ENCODE assay signal across 15 cellular contexts in genomic region chr3:187026321-187026678, GRCh38.
DNase-seq lines count a peak whose midpoint lies in the region; ATAC-seq and TF ChIP-seq lines count a peak whose summit lies in the region.
"Had no signal": no experiment of that assay in that cellular context is flagged by ENCODE, and none has a peak within 500 bp of the region (broad histone marks: within the 10 kb centered on the region; RNA-seq: fewer than 3 reads in every experiment).

No MANE protein-coding gene starts in this region.

- H3K4me3 Mint-ChIP-seq in CD8-positive, alpha-beta memory T cell: peak overlapping the region; percentile 79 to 92 (median 84)
- H3K4me3 Mint-ChIP-seq in activated CD8-positive, alpha-beta T cell treated with anti-CD3 and anti-CD28 coated beads, Interleukin-2, amount 10 ng/mL, durations not matched to agents 7 days and 5 days: peak overlapping the region; percentile 79

- peak overlapping the region; percentile 27 for H3K27ac ChIP-seq in 22Rv1
- H3K27ac ChIP-seq in CD8-positive, alpha-beta memory T cell (ENCODE audit: low read depth, low read length): peak overlapping the region; percentile 49
- no peak overlapping the region for H3K27ac ChIP-seq in mesendoderm (ENCODE audit: low read depth, low read length)
- H3K27ac ChIP-seq: PC-9, psoas muscle had no signal

- TF ChIP-seq CTCF in 22Rv1 (IDR thresholded peaks at IDR 0.05): no peak

- no peaks in the 10 kb centered on the region for H3K27me3 ChIP-seq in CD8-positive, alpha-beta memory T cell (ENCODE audit: insufficient read depth, low read length, poor library complexity, severe bottlenecking)
- no peaks in the 10 kb centered on the region for H3K27me3 ChIP-seq in mesendoderm (ENCODE audit: insufficient read depth, low read length, poor library complexity)
- H3K27me3 ChIP-seq: heart left ventricle had no signal

- H3K36me3 Mint-ChIP-seq in CD8-positive, alpha-beta memory T cell: peaks cover 5 to 27% (median 12%) of the 10 kb centered on the region in 3 donors
- H3K36me3 Mint-ChIP-seq in activated CD8-positive, alpha-beta T cell treated with anti-CD3 and anti-CD28 coated beads, Interleukin-2, amount 10 ng/mL, durations not matched to agents 7 days and 5 days (ENCODE audit: low read depth): peaks cover 54% of the 10 kb centered on the region

- H4K8ac ChIP-seq in mesendoderm (ENCODE audit: low read depth, low read length): no peak overlapping the region

- no peak overlapping the region for H3K56ac ChIP-seq in mesendoderm (ENCODE audit: low read length)

- H3K9me3 ChIP-seq in CD8-positive, alpha-beta memory T cell (ENCODE audit: low read length): no peaks in the 10 kb centered on the region
- H3K9me3 ChIP-seq: psoas muscle had no signal

- CTCF ChIA-PET in CD8-positive, alpha-beta memory T cell (lab: Charles Lee): interaction anchor here (0.8 to 3.8 kb wide), 13 partner anchors 10 to 177 kb away, joined by 3 to 20 read pairs (median 4); partner anchors contain the start of gene RPL39L
- CTCF ChIA-PET in activated CD8-positive, alpha-beta T cell treated with anti-CD3 and anti-CD28 coated beads, Interleukin-2, amount 10 ng/mL, durations not matched to agents 7 days and 5 days (lab: Charles Lee): interaction anchor here (0.7 to 4.0 kb wide), 16 partner anchors 9 to 177 kb away, joined by 3 to 30 read pairs (median 6); partner anchors contain the start of genes RPL39L and ST6GAL1

- peak overlapping the region; percentile 82 to 97 (median 89) for H3K27ac Mint-ChIP-seq in CD8-positive, alpha-beta memory T cell
- H3K27ac Mint-ChIP-seq in activated CD8-positive, alpha-beta T cell treated with anti-CD3 and anti-CD28 coated beads, Interleukin-2, amount 10 ng/mL, durations not matched to agents 7 days and 5 days: peak overlapping the region; percentile 90

- no peak overlapping the region for H2AK5ac ChIP-seq in mesendoderm (ENCODE audit: low read length)

- H3K4me2 ChIP-seq in mesendoderm (ENCODE audit: low read length): no peak overlapping the region
- H3K4me2 ChIP-seq: PC-9 had no signal

- H3K36me3 ChIP-seq in CD8-positive, alpha-beta memory T cell (ENCODE audit: insufficient read depth, low read length): peaks cover 4% of the 10 kb centered on the region
- no peaks in the 10 kb centered on the region for H3K36me3 ChIP-seq in mesendoderm (ENCODE audit: control insufficient read depth, insufficient read depth, low read length)
- H3K36me3 ChIP-seq: heart left ventricle had no signal

- H3K4me3 ChIP-seq in CD8-positive, alpha-beta memory T cell (ENCODE audit: low read length): peak overlapping the region; percentile 64
- H3K4me3 ChIP-seq in mesendoderm (ENCODE audit: low read length): no peak overlapping the region
- H3K4me3 ChIP-seq: PC-9, psoas muscle had no signal

- H2BK5ac ChIP-seq in mesendoderm (ENCODE audit: low read length): no peak overlapping the region

- no peak overlapping the region for H2BK120ac ChIP-seq in mesendoderm (ENCODE audit: low read depth, low read length)

- no peaks in the 10 kb centered on the region for H3K9me3 Mint-ChIP-seq in CD8-positive, alpha-beta memory T cell
- H3K9me3 Mint-ChIP-seq in activated CD8-positive, alpha-beta T cell treated with anti-CD3 and anti-CD28 coated beads, Interleukin-2, amount 10 ng/mL, durations not matched to agents 7 days and 5 days (ENCODE audit: insufficient read depth): no peaks in the 10 kb centered on the region

- H3K27me3 Mint-ChIP-seq in CD8-positive, alpha-beta memory T cell: no peaks in the 10 kb centered on the region
- no peaks in the 10 kb centered on the region for H3K27me3 Mint-ChIP-seq in activated CD8-positive, alpha-beta T cell treated with anti-CD3 and anti-CD28 coated beads, Interleukin-2, amount 10 ng/mL, durations not matched to agents 7 days and 5 days (ENCODE audit: low read depth)

- H4K5ac ChIP-seq in mesendoderm (ENCODE audit: low read length): no peak overlapping the region

- H2BK15ac ChIP-seq in mesendoderm (replicated peaks; ENCODE audit: low read depth): no peak overlapping the region

- peaks cover 11% of the 10 kb centered on the region for H3K79me1 ChIP-seq in mesendoderm (ENCODE audit: low read length)

- ATAC-seq in activated CD8-positive, alpha-beta T cell treated with anti-CD3 and anti-CD28 coated beads, Interleukin-2, amount 10 ng/mL, durations not matched to agents 7 days and 5 days: no peak
- ATAC-seq in GM18873 (IDR thresholded peaks at IDR 0.05; ENCODE audit: low FRiP score, unreplicated experiment): no peak
- ATAC-seq: HepG2, psoas muscle had no signal

- no peak for DNase-seq in CD8-positive, alpha-beta memory T cell
- no peak for DNase-seq in activated CD8-positive, alpha-beta T cell treated with anti-CD3 and anti-CD28 coated beads, Interleukin-2, amount 10 ng/mL, durations not matched to agents 7 days and 5 days
- DNase-seq in mesendoderm: no peak
- no peak for DNase-seq in NCI-H2081 (lab: John Stamatoyannopoulos, UW)
- DNase-seq in activated CD8-positive, alpha-beta memory T cell treated with anti-CD3 and anti-CD28 coated beads, Interleukin-2, amount 50 U/mL, for 48 hours: no peak
- no peak for DNase-seq in head of caudate nucleus
- DNase-seq: heart left ventricle, NCI-H1092, NCI-H345, PC-9, psoas muscle, SW 1271 had no signal

- peaks cover 73 to 86% (median 82%) of the 10 kb centered on the region in 3 donors for H3K4me1 Mint-ChIP-seq in CD8-positive, alpha-beta memory T cell
- H3K4me1 Mint-ChIP-seq in activated CD8-positive, alpha-beta T cell treated with anti-CD3 and anti-CD28 coated beads, Interleukin-2, amount 10 ng/mL, durations not matched to agents 7 days and 5 days (ENCODE audit: low read depth): peaks cover 65% of the 10 kb centered on the region

- WGBS in mesendoderm (ENCODE audit: extremely low coverage, insufficient coverage, low lambda C conversion rate): no CpG with 5 or more reads among the region's 2 CpGs

- no peaks in the 10 kb centered on the region for H3K79me2 ChIP-seq in mesendoderm (ENCODE audit: control insufficient read depth, insufficient read depth, low read length)

- H3K4ac ChIP-seq in mesendoderm (ENCODE audit: low read depth, low read length): no peak overlapping the region

- POLR2A ChIA-PET in CD8-positive, alpha-beta memory T cell (lab: Charles Lee): interaction anchor here (2.0 kb wide), 1 partner anchor 15 kb away, joined by 10 read pairs; no protein-coding TSS in a partner anchor
- POLR2A ChIA-PET in activated CD8-positive, alpha-beta T cell treated with anti-CD3 and anti-CD28 coated beads, Interleukin-2, amount 10 ng/mL, durations not matched to agents 7 days and 5 days (lab: Charles Lee): interaction anchor here (0.7 to 7.0 kb wide), 15 partner anchors 11 to 242 kb away, joined by 3 to 69 read pairs (median 5); partner anchors contain the start of genes EIF4A2 and RPL39L

- H3K4me1 ChIP-seq in CD8-positive, alpha-beta memory T cell (ENCODE audit: insufficient read depth, low read length): peaks cover 74% of the 10 kb centered on the region
- H3K4me1 ChIP-seq in mesendoderm (ENCODE audit: control insufficient read depth, low read depth, low read length): peaks cover 7% of the 10 kb centered on the region
- H3K4me1 ChIP-seq: psoas muscle had no signal

- intact Hi-C loops in head of caudate nucleus (cut with DNase I): no loop called here

- no peak overlapping the region for H3K9ac ChIP-seq in mesendoderm (ENCODE audit: low read length)

- no peak overlapping the region for H3K23ac ChIP-seq in mesendoderm (ENCODE audit: low read length)

- peak overlapping the region; percentile 46 for H3K18ac ChIP-seq in mesendoderm (ENCODE audit: low read length)
